8 cellular contexts compared by ENCODE assay signal in genomic region chr10:37976880-37977203, GRCh38. TPM values are rescaled to one million over a fixed set of nuclear protein-coding genes. Genes with fewer than 3 reads are reported as not detected.
DNase-seq lines count a peak whose midpoint lies in the region; ATAC-seq and TF ChIP-seq lines count a peak whose summit lies in the region.

No MANE protein-coding gene starts in this region.

- H3K9me3 ChIP-seq in A673 (ENCODE audit: low read depth, low read length, poor library complexity, severe bottlenecking) (peaks cover 6% of the 10 kb centered on the region), HEK293 (ENCODE audit: control insufficient read depth, insufficient read depth, low read depth, low read length) (no peaks in the 10 kb centered on the region), mucosa of descending colon (peaks cover under 1% of the 10 kb centered on the region)

- CTCF ChIA-PET in A673 (lab: Charles Lee) (interaction anchor here (0.5 to 1.0 kb wide), 8 partner anchors 12 to 496 kb away, joined by 3 to 6 read pairs (median 5); partner anchors contain the start of gene ZNF33A), HEK293 (lab: Yijun Ruan, JAX) (interaction anchor here (0.5 to 1.2 kb wide), 17 partner anchors 8 to 728 kb away, joined by 3 to 6 read pairs (median 3); partner anchors contain the start of gene ZNF248)

- in situ Hi-C loops in astrocyte of the spinal cord (cut with HindIII; ENCODE audit: low sequenced_read_pairs), result no loop called here

- H3K4me1 ChIP-seq in A673 (ENCODE audit: insufficient read depth, low read length, poor library complexity, severe bottlenecking) (no peaks in the 10 kb centered on the region), HEK293 (ENCODE audit: control insufficient read depth, insufficient read depth, low read length) (no peaks in the 10 kb centered on the region), mucosa of descending colon (ENCODE audit: low read depth) (peaks cover 8% of the 10 kb centered on the region)

- ATAC-seq in mucosa of descending colon (no peak), sciatic nerve (no peak)

- no TSS peak for BruUV-seq in A673 (replicated peaks; lab: Mats Ljungman, UMichigan)

- no peaks in the 10 kb centered on the region for H3K27me3 ChIP-seq in A673 (replicated peaks; ENCODE audit: insufficient read depth, low read depth, low read length, poor library complexity)

- H3K36me3 ChIP-seq in A673 (ENCODE audit: insufficient read depth, low read length, poor library complexity, severe bottlenecking) (no peaks in the 10 kb centered on the region), HEK293 (ENCODE audit: control insufficient read depth in 2 of 2, insufficient read depth in 1 of 2, low read length in 2 of 2) (no peaks in the 10 kb centered on the region), mucosa of descending colon (ENCODE audit: low read depth) (peaks cover 4% of the 10 kb centered on the region)

- H3K4me3 ChIP-seq in A673 (ENCODE audit: low read depth, low read length, poor library complexity, severe bottlenecking) (peak overlapping the region; percentile 79), HEK293 (ENCODE audit: low read depth, low read length) (peak overlapping the region; percentile 25), astrocyte of the spinal cord (ENCODE audit: low read depth, low read length) (peak overlapping the region; percentile 73), mucosa of descending colon (peak overlapping the region; percentile 84)

- H3K27ac ChIP-seq in A673 (ENCODE audit: low read depth, low read length, poor library complexity, severe bottlenecking) (peak overlapping the region; percentile 92), HEK293 (ENCODE audit: extremely low read depth, low read depth, low read length) (no peak overlapping the region)

- POLR2A ChIA-PET in A673 (lab: Charles Lee; ENCODE audit: low non-redundant PET), result no interaction called here
- POLR2A ChIA-PET in HEK293 (lab: Yijun Ruan, JAX), result interaction anchor here (0.6 to 1.2 kb wide), 4 partner anchors 13 to 117 kb away, joined by 3 to 9 read pairs (median 6); partner anchors contain the start of genes ZNF33A and ZNF37A

- TF ChIP-seq CTCF in A673 (conservative IDR thresholded peaks at IDR 0.05; ENCODE audit: low read depth, low read length) (no peak; the same call in 1 of the 2 replicates), HEK293 (tag by site-specific recombination; IDR thresholded peaks at IDR 0.05) (no peak), astrocyte of the spinal cord (IDR thresholded peaks at IDR 0.05; ENCODE audit: low read depth, low read length) (no peak), mucosa of descending colon (IDR thresholded peaks at IDR 0.05) (no peak)

- DNase-seq in A673 (ENCODE audit: low spot score), result no peak
- no peak for DNase-seq in astrocyte of the spinal cord (ENCODE audit: low read depth, low spot score)
- no peak for DNase-seq in mucosa of descending colon
- DNase-seq in NK-92 (lab: John Stamatoyannopoulos, UW; ENCODE audit: unreplicated experiment), result no peak
- no peak for DNase-seq in GM03348 (ENCODE audit: low spot score)
- DNase-seq in sciatic nerve (ENCODE audit: low spot score), result no peak
- DNase-seq in NCI-H226, result no peak

- intact Hi-C loops in A673 (cut with micrococcal nuclease; ENCODE audit: unreplicated experiment) (loop anchor here (1.0 to 10.0 kb wide), 3 partner anchors 33 to 388 kb away; partner anchors contain the start of genes ZNF248 and ZNF33A), mucosa of descending colon (cut with DNase I, micrococcal nuclease) (loop anchor here in 1 of 2 donors (10.0 kb wide), 1 partner anchor 118 kb away; the partner anchor contains the start of gene ZNF37A), sciatic nerve (cut with DNase I) (loop anchor here (10.0 kb wide), 1 partner anchor 118 kb away; the partner anchor contains the start of gene ZNF37A)

TF ChIP-seq in HEK293, 187 proteins besides CTCF, POLR2A, EP300 and RAD21:
- peak; percentile 76 for TF ChIP-seq ZNF2 (tag by site-specific recombination; IDR thresholded peaks at IDR 0.05)
- TF ChIP-seq FEZF1 (tag by site-specific recombination; IDR thresholded peaks at IDR 0.05), result no peak
- 0 out of 2 replicates have a peak, but pooled peaks have one; percentile 6 for TF ChIP-seq ZBTB17 (tag by site-specific recombination; IDR thresholded peaks at IDR 0.05)
- 0 out of 2 replicates have a peak, but pooled peaks have one; percentile 15 for TF ChIP-seq ZNF37A (tag by site-specific recombination; IDR thresholded peaks at IDR 0.05)

RNA-seq across cellular contexts. Expression of gene ZNF25, which starts 0.4 kb away (rescaled TPM):
- total RNA-seq in A673 (2021) (5.8 and 6.7 TPM in 2 replicates), mucosa of descending colon (10 to 100 TPM in 1 of 3 donors, 1 to 10 TPM in 2; 3.9 to 16.0 (median 4.0) TPM), sciatic nerve (21.0 TPM)

RNA-seq across cellular contexts. Expression of gene ZNF33A, which starts 33.6 kb away (rescaled TPM):
- total RNA-seq in A673 (2021), result 20.6 and 21.9 TPM in 2 replicates
- total RNA-seq in mucosa of descending colon, result 10 to 100 TPM; 29.2 to 43.3 (median 36.5) TPM
- total RNA-seq in sciatic nerve, result 32.5 TPM

Comparison
In these comparisons a context has a peak if more than half of its experiments do, and no peak if none do; other contexts are left out.
1. H3K4me3 ChIP-seq: peak in every context shown above with its lines; median percentile 84 in mucosa of descending colon; 79 in A673; 73 in astrocyte of the spinal cord; 25 in HEK293.